Comparison of ENCODE assay signal across 18 cellular contexts in the genomic region with DNA sequence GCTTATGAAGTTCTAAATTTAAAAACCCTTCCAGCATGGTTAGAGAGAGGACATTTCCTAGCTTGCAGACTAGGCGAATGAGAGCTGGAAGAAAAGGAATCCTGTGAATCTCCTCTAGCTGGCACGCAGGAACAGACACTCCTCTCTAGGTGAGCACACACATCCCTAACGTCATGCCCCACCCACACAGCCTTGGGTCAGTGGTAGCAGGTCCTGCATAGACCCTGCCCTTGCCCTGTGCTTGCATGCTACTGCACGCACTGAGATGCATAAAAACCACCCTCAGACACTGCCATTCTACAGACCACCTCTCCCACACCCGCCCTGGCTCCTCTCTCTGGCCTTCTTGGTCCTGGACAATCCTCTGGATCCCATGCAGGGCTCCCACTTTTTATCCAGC. TPM values are rescaled to one million over a fixed set of nuclear protein-coding genes. Genes with fewer than 3 reads are reported as not detected.
"Had no signal": no experiment of that assay in that cellular context is flagged by ENCODE, and none has a peak within 500 bp of the region (broad histone marks: within the 10 kb centered on the region; RNA-seq: fewer than 3 reads in every experiment).

No MANE protein-coding gene starts in this region.

- H3K36me3 ChIP-seq: esophagus squamous epithelium, gastroesophageal sphincter, tibial nerve, vagina had no signal

- H3K27me3 ChIP-seq: testis, tibial nerve, upper lobe of right lung, vagina had no signal

- H3K4me1 ChIP-seq: esophagus squamous epithelium, gastroesophageal sphincter, testis, tibial nerve, upper lobe of right lung, vagina had no signal

- H3K9me3 ChIP-seq: esophagus squamous epithelium, gastroesophageal sphincter, testis, tibial nerve, upper lobe of right lung, vagina had no signal

- H3K27ac ChIP-seq: esophagus squamous epithelium, gastroesophageal sphincter, testis, tibial nerve, upper lobe of right lung, vagina had no signal

- H3K4me3 ChIP-seq: esophagus squamous epithelium, gastroesophageal sphincter, testis, tibial nerve, upper lobe of right lung, vagina had no signal

- ATAC-seq: effector memory CD8-positive, alpha-beta T cell; gastroesophageal sphincter; left colon; naive thymus-derived CD4-positive, alpha-beta T cell; stimulated activated naive CD8-positive, alpha-beta T cell treated with anti-CD3 and anti-CD28 coated beads, Interleukin-15, Interleukin-2, amounts not matched to agents 100 U/mL and 50 U/mL, for 24 hours; upper lobe of right lung had no signal

- DNase-seq: effector memory CD8-positive, alpha-beta T cell; esophagus squamous epithelium; foreskin fibroblast; glutamatergic neuron; left colon; mesendoderm; naive thymus-derived CD4-positive, alpha-beta T cell; nephron progenitor cell; small intestine; stimulated activated CD4-positive, alpha-beta T cell treated with anti-CD3 and anti-CD28 coated beads, Interleukin-12 subunit alpha, Interleukin-12 subunit beta, amount 100 ng/mL, for 4 hours; stimulated activated naive CD8-positive, alpha-beta T cell treated with anti-CD3 and anti-CD28 coated beads, Interleukin-15, Interleukin-2, amounts not matched to agents 100 U/mL and 50 U/mL, for 24 hours; testis; upper lobe of right lung had no signal

- FAIRE-seq: small intestine had no signal

RNA-seq across cellular contexts. Expression of gene CES1, which starts 23.5 kb away (rescaled TPM):
- total RNA-seq: epithelial cell of proximal tubule, kidney epithelial cell had no signal
- polyA plus RNA-seq: naive thymus-derived CD4-positive, alpha-beta T cell had no signal
